Comparison of ENCODE assay signal across 22 cellular contexts in the genomic region with DNA sequence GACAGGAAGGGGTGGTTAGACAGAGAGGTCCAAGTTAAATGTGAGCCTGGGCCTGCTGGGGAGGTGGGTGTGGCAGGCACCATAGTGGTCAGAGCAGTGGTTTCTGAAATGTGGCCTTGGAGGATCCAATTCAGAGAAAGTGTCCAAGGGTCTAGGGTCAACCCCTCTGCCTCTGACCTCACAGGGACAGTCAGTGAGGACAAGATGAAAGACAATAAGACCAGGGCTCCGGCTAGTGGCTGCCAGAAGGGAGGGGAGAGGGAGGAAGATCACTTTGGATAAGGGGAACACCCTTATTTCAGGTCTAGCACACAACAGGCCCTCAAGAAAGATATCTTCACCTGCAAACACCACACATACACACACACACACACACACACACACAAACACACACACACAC.
DNase-seq lines count a peak whose midpoint lies in the region; ATAC-seq and TF ChIP-seq lines count a peak whose summit lies in the region.
"Had no signal": no experiment of that assay in that cellular context is flagged by ENCODE, and none has a peak within 500 bp of the region (broad histone marks: within the 10 kb centered on the region; RNA-seq: fewer than 3 reads in every experiment).

No MANE protein-coding gene starts in this region.

- H3K27me3 ChIP-seq in Karpas-422 (ENCODE audit: low read length) (no peaks in the 10 kb centered on the region), endodermal cell (ENCODE audit: control insufficient read depth, insufficient read depth, low read length, poor library complexity, severe bottlenecking) (no peaks in the 10 kb centered on the region)
- H3K27me3 ChIP-seq in CD8-positive, alpha-beta memory T cell (ENCODE audit: insufficient read depth, low read length, poor library complexity, severe bottlenecking), result no peaks in the 10 kb centered on the region
- H3K27me3 ChIP-seq: BE2C; BLaER1 treated with 17β-estradiol and CSF1 and Interleukin-3, amounts not matched to agents 10 nM and 100 nM had no signal

- 86% methylated on average over 1 of the region's 1 CpG; no CpG with 5 or more reads in 1 of the 2 experiments for WGBS in endodermal cell (ENCODE audit: insufficient coverage in 1 of 2, insufficient read length in 1 of 2), 2 experiments

- H3K4me2 ChIP-seq in Karpas-422 (ENCODE audit: low read depth, low read length, poor library complexity, severe bottlenecking), result no peak overlapping the region
- H3K4me2 ChIP-seq: A549; BLaER1 treated with 17β-estradiol and CSF1 and Interleukin-3, amounts not matched to agents 10 nM and 100 nM; GM23338 had no signal

- H3K27ac Mint-ChIP-seq in activated naive CD8-positive, alpha-beta T cell treated with anti-CD3 and anti-CD28 coated beads, Interleukin-2, amount 10 ng/mL, durations not matched to agents 7 days and 5 days, result peak overlapping the region; percentile 39
- H3K27ac Mint-ChIP-seq in activated naive CD8-positive, alpha-beta T cell treated with anti-CD3 and anti-CD28 coated beads for 36 hours, result no peak overlapping the region
- no peak overlapping the region for H3K27ac Mint-ChIP-seq in endodermal cell
- peak overlapping the region in 1 of 8 donors; percentile 65 for H3K27ac Mint-ChIP-seq in CD8-positive, alpha-beta memory T cell
- H3K27ac Mint-ChIP-seq: CD4-positive, alpha-beta T cell; GM23338; HFFc6 had no signal

- no peaks in the 10 kb centered on the region for H3K9me2 ChIP-seq in Karpas-422 (replicated peaks; ENCODE audit: insufficient read depth, low read length)

- no peak overlapping the region for H3K4me3 ChIP-seq in Karpas-422 (ENCODE audit: low read length)
- H3K4me3 ChIP-seq in endodermal cell (ENCODE audit: low read length), result no peak overlapping the region
- no peak overlapping the region for H3K4me3 ChIP-seq in CD8-positive, alpha-beta memory T cell (ENCODE audit: low read length)
- H3K4me3 ChIP-seq: A549; BLaER1 treated with 17β-estradiol and CSF1 and Interleukin-3, amounts not matched to agents 10 nM and 100 nM; GM23338; HAP-1 had no signal

- no peaks in the 10 kb centered on the region for H3K79me2 ChIP-seq in Karpas-422 (ENCODE audit: low read length)

- H3K4me1 ChIP-seq in Karpas-422 (ENCODE audit: low read length), result no peaks in the 10 kb centered on the region
- H3K4me1 ChIP-seq in endodermal cell (ENCODE audit: control insufficient read depth, insufficient read depth, low read length), result no peaks in the 10 kb centered on the region
- H3K4me1 ChIP-seq in CD8-positive, alpha-beta memory T cell (ENCODE audit: insufficient read depth, low read length), result no peaks in the 10 kb centered on the region
- H3K4me1 ChIP-seq: A549; BLaER1 treated with 17β-estradiol and CSF1 and Interleukin-3, amounts not matched to agents 10 nM and 100 nM; HAP-1 had no signal

- POLR2A ChIA-PET in activated naive CD8-positive, alpha-beta T cell treated with anti-CD3 and anti-CD28 coated beads, Interleukin-2, amount 10 ng/mL, durations not matched to agents 7 days and 5 days (lab: Charles Lee), result no interaction called here
- POLR2A ChIA-PET in CD8-positive, alpha-beta memory T cell (lab: Charles Lee), result no interaction called here

- TF ChIP-seq CTCF in endodermal cell (conservative IDR thresholded peaks at IDR 0.05), result no peak

- H3K27ac ChIP-seq in Karpas-422 (ENCODE audit: low read length), result no peak overlapping the region
- H3K27ac ChIP-seq in endodermal cell (ENCODE audit: low read depth, low read length), result no peak overlapping the region
- H3K27ac ChIP-seq in CD8-positive, alpha-beta memory T cell (ENCODE audit: low read depth, low read length), result no peak overlapping the region
- H3K27ac ChIP-seq: A549; BLaER1 treated with 17β-estradiol and CSF1 and Interleukin-3, amounts not matched to agents 10 nM and 100 nM had no signal

- H3K9me3 ChIP-seq in Karpas-422 (ENCODE audit: low read length), result no peaks in the 10 kb centered on the region; the same call in 1 of the 2 replicates
- H3K9me3 ChIP-seq in endodermal cell (ENCODE audit: control insufficient read depth, low read length), result peaks cover 10% of the 10 kb centered on the region
- H3K9me3 ChIP-seq in CD8-positive, alpha-beta memory T cell (ENCODE audit: low read length), result no peaks in the 10 kb centered on the region
- H3K9me3 ChIP-seq: BE2C had no signal

- H3K27me3 Mint-ChIP-seq in activated naive CD8-positive, alpha-beta T cell treated with anti-CD3 and anti-CD28 coated beads, Interleukin-2, amount 10 ng/mL, durations not matched to agents 7 days and 5 days, result peaks cover 15% of the 10 kb centered on the region
- H3K27me3 Mint-ChIP-seq in activated naive CD8-positive, alpha-beta T cell treated with anti-CD3 and anti-CD28 coated beads for 36 hours, result peaks cover 12% of the 10 kb centered on the region
- H3K27me3 Mint-ChIP-seq in endodermal cell (ENCODE audit: insufficient read depth), result no peaks in the 10 kb centered on the region
- H3K27me3 Mint-ChIP-seq in CD8-positive, alpha-beta memory T cell, result peaks cover 3 to 14% of the 10 kb centered on the region in 2 donors

- DNase-seq in activated naive CD8-positive, alpha-beta T cell treated with anti-CD3 and anti-CD28 coated beads, Interleukin-2, amount 10 ng/mL, durations not matched to agents 7 days and 5 days, result no peak
- DNase-seq in activated naive CD8-positive, alpha-beta T cell treated with anti-CD3 and anti-CD28 coated beads for 36 hours, result no peak
- DNase-seq in Karpas-422, result peak; percentile 28
- DNase-seq in endodermal cell, result peak; percentile 32
- DNase-seq in myocyte (ENCODE audit: low read depth), result peak; percentile 10
- no peak for DNase-seq in DMS 273 treated with DMSO at 0.1 percent for 48 hours (lab: John Stamatoyannopoulos, UW)
- DNase-seq in CD8-positive, alpha-beta memory T cell, result no peak
- DNase-seq: 8988T; ACHN; AML-193; BE2C; Calu3; CD4-positive, alpha-beta T cell; COR-L47; DMS153; DND-41; HFFc6 had no signal

- H4K20me1 ChIP-seq in Karpas-422 (ENCODE audit: insufficient read depth, low read depth, low read length), result no peaks in the 10 kb centered on the region
- H4K20me1 ChIP-seq: BLaER1 treated with 17β-estradiol and CSF1 and Interleukin-3, amounts not matched to agents 10 nM and 100 nM had no signal

- H3K36me3 ChIP-seq in Karpas-422 (ENCODE audit: insufficient read depth, low read length), result no peaks in the 10 kb centered on the region
- no peaks in the 10 kb centered on the region for H3K36me3 ChIP-seq in endodermal cell (ENCODE audit: control insufficient read depth, insufficient read depth, low read length)
- H3K36me3 ChIP-seq in CD8-positive, alpha-beta memory T cell (ENCODE audit: insufficient read depth, low read length), result no peaks in the 10 kb centered on the region
- H3K36me3 ChIP-seq: BE2C; BLaER1 treated with 17β-estradiol and CSF1 and Interleukin-3, amounts not matched to agents 10 nM and 100 nM; HAP-1 had no signal

- no peaks in the 10 kb centered on the region for H3K36me3 Mint-ChIP-seq in activated naive CD8-positive, alpha-beta T cell treated with anti-CD3 and anti-CD28 coated beads, Interleukin-2, amount 10 ng/mL, durations not matched to agents 7 days and 5 days
- H3K36me3 Mint-ChIP-seq in activated naive CD8-positive, alpha-beta T cell treated with anti-CD3 and anti-CD28 coated beads for 36 hours, result no peaks in the 10 kb centered on the region
- H3K36me3 Mint-ChIP-seq in endodermal cell (ENCODE audit: low read depth), result no peaks in the 10 kb centered on the region
- no peaks in the 10 kb centered on the region for H3K36me3 Mint-ChIP-seq in CD8-positive, alpha-beta memory T cell
- H3K36me3 Mint-ChIP-seq: CD14-positive monocyte had no signal

- H3K9ac ChIP-seq in Karpas-422 (ENCODE audit: low read length) (no peak overlapping the region), endodermal cell (ENCODE audit: extremely low read depth, low read length, poor library complexity, severe bottlenecking) (no peak overlapping the region)
- H3K9ac ChIP-seq: BLaER1 treated with 17β-estradiol and CSF1 and Interleukin-3, amounts not matched to agents 10 nM and 100 nM had no signal

- no peak overlapping the region for H3K4me3 Mint-ChIP-seq in activated naive CD8-positive, alpha-beta T cell treated with anti-CD3 and anti-CD28 coated beads, Interleukin-2, amount 10 ng/mL, durations not matched to agents 7 days and 5 days
- H3K4me3 Mint-ChIP-seq in activated naive CD8-positive, alpha-beta T cell treated with anti-CD3 and anti-CD28 coated beads for 36 hours, result no peak overlapping the region
- H3K4me3 Mint-ChIP-seq in endodermal cell, result no peak overlapping the region
- H3K4me3 Mint-ChIP-seq in CD8-positive, alpha-beta memory T cell, result no peak overlapping the region
- H3K4me3 Mint-ChIP-seq: CD14-positive monocyte; CD4-positive, alpha-beta T cell; GM23338; HFFc6 had no signal

- H3K9me3 Mint-ChIP-seq in activated naive CD8-positive, alpha-beta T cell treated with anti-CD3 and anti-CD28 coated beads, Interleukin-2, amount 10 ng/mL, durations not matched to agents 7 days and 5 days, result peaks cover 8% of the 10 kb centered on the region
- H3K9me3 Mint-ChIP-seq in activated naive CD8-positive, alpha-beta T cell treated with anti-CD3 and anti-CD28 coated beads for 36 hours, result peaks cover 6% of the 10 kb centered on the region
- peaks cover 13% of the 10 kb centered on the region for H3K9me3 Mint-ChIP-seq in endodermal cell
- peaks cover 2 to 9% (median 8%) of the 10 kb centered on the region in 5 donors for H3K9me3 Mint-ChIP-seq in CD8-positive, alpha-beta memory T cell

- no peaks in the 10 kb centered on the region for H3K4me1 Mint-ChIP-seq in activated naive CD8-positive, alpha-beta T cell treated with anti-CD3 and anti-CD28 coated beads, Interleukin-2, amount 10 ng/mL, durations not matched to agents 7 days and 5 days
- H3K4me1 Mint-ChIP-seq in activated naive CD8-positive, alpha-beta T cell treated with anti-CD3 and anti-CD28 coated beads for 36 hours, result no peaks in the 10 kb centered on the region
- H3K4me1 Mint-ChIP-seq in endodermal cell, result no peaks in the 10 kb centered on the region
- no peaks in the 10 kb centered on the region for H3K4me1 Mint-ChIP-seq in CD8-positive, alpha-beta memory T cell
- H3K4me1 Mint-ChIP-seq: CD14-positive monocyte had no signal

- H2AFZ ChIP-seq in Karpas-422 (ENCODE audit: low read length), result no peak overlapping the region
- H2AFZ ChIP-seq: GM23338 had no signal

- CTCF ChIA-PET in CD8-positive, alpha-beta memory T cell (lab: Charles Lee), result no interaction called here

- no peak for ATAC-seq in activated naive CD8-positive, alpha-beta T cell treated with anti-CD3 and anti-CD28 coated beads, Interleukin-2, amount 10 ng/mL, durations not matched to agents 7 days and 5 days (ENCODE audit: low read depth)
- ATAC-seq: A549, GM23338 had no signal

Comparison
In these comparisons a context has a peak if more than half of its experiments do, and no peak if none do; other contexts are left out.
1. DNase-seq: peak in Karpas-422 (single experiment), endodermal cell (single experiment) and myocyte (single experiment); none in activated naive CD8-positive, alpha-beta T cell treated with anti-CD3 and anti-CD28 coated beads, Interleukin-2, amount 10 ng/mL, durations not matched to agents 7 days and 5 days (single experiment), activated naive CD8-positive, alpha-beta T cell treated with anti-CD3 and anti-CD28 coated beads for 36 hours (single experiment), DMS 273 treated with DMSO at 0.1 percent for 48 hours (single experiment) and CD8-positive, alpha-beta memory T cell (0 of 5).